In genomic region chr18:7485616-7486015, GRCh38 we compare ENCODE assay signal across 21 cellular contexts.
DNase-seq lines count a peak whose midpoint lies in the region; ATAC-seq, FAIRE-seq and TF ChIP-seq lines count a peak whose summit lies in the region.
"Had no signal": no experiment of that assay in that cellular context is flagged by ENCODE, and none has a peak within 500 bp of the region (broad histone marks: within the 10 kb centered on the region; RNA-seq: fewer than 3 reads in every experiment).

No MANE protein-coding gene starts in this region.

- 78% methylated on average over 4 of the region's 4 CpGs for WGBS in mesenchymal stem cell

- no peaks in the 10 kb centered on the region for H3K4me1 Mint-ChIP-seq in T-helper 17 cell
- H3K4me1 Mint-ChIP-seq: CD4-positive, CD25-positive, alpha-beta regulatory T cell; CD8-positive, alpha-beta memory T cell; H9 had no signal

- H3K27ac Mint-ChIP-seq in T-helper 17 cell, result no peak overlapping the region
- H3K27ac Mint-ChIP-seq: CD4-positive, CD25-positive, alpha-beta regulatory T cell; CD8-positive, alpha-beta memory T cell; H9 had no signal

- DNase-seq in Right ventricle myocardium inferior (ENCODE audit: missing footprints) (no peak), cardiac septum (ENCODE audit: low spot score) (no peak), left ventricle myocardium inferior (peak; percentile 17), urothelium cell line (ENCODE audit: low spot score) (no peak), inferior parietal cortex (ENCODE audit: extremely low spot score) (no peak), mesenchymal stem cell (no peak), T-helper 17 cell (no peak)
- DNase-seq: C1 segment of cervical spinal cord; CD4-positive, CD25-positive, alpha-beta regulatory T cell; CD8-positive, alpha-beta memory T cell; COR-L47; DMS 273 treated with DMSO at 0.1 percent for 48 hours; H9 had no signal

- no peaks in the 10 kb centered on the region for H3K9me3 ChIP-seq in left ventricle myocardium inferior (replicated peaks)
- H3K9me3 ChIP-seq in mesenchymal stem cell (ENCODE audit: control insufficient read depth, low read length), result no peaks in the 10 kb centered on the region
- no peaks in the 10 kb centered on the region for H3K9me3 ChIP-seq in T-helper 17 cell (ENCODE audit: control insufficient read depth, low read length, poor library complexity, severe bottlenecking)
- H3K9me3 ChIP-seq: A549 had no signal

- no peak overlapping the region for H3K4me2 ChIP-seq in mesenchymal stem cell (ENCODE audit: low read length, poor library complexity, severe bottlenecking)
- H3K4me2 ChIP-seq: A549 had no signal

- no peak for TF ChIP-seq CTCF in left ventricle myocardium inferior (IDR thresholded peaks at IDR 0.05; ENCODE audit: borderline replicate concordance)

- H3K79me1 ChIP-seq in mesenchymal stem cell (replicated peaks; ENCODE audit: low read length, poor library complexity, severe bottlenecking), result no peaks in the 10 kb centered on the region

- H2BK120ac ChIP-seq in mesenchymal stem cell (ENCODE audit: low read depth, low read length), result no peak overlapping the region

- H4K91ac ChIP-seq in mesenchymal stem cell (ENCODE audit: low read length), result no peak overlapping the region

- no peak overlapping the region for H3K4ac ChIP-seq in mesenchymal stem cell (ENCODE audit: low read depth in 1 of 2, low read length in 2 of 2)

- H2AFZ ChIP-seq in mesenchymal stem cell (ENCODE audit: low read depth, low read length), result no peak overlapping the region

- H3K27ac ChIP-seq in left ventricle myocardium inferior (replicated peaks) (peak overlapping the region; percentile 65), rectal smooth muscle tissue (ENCODE audit: low read depth, low read length) (peak overlapping the region; percentile 71), mesenchymal stem cell (ENCODE audit: low read length, poor library complexity, severe bottlenecking) (no peak overlapping the region)
- H3K27ac ChIP-seq: 22Rv1, A549 had no signal

- H3K23ac ChIP-seq in mesenchymal stem cell (ENCODE audit: low read length in 2 of 2), result no peak overlapping the region

- H3K27me3 ChIP-seq in left ventricle myocardium inferior (ENCODE audit: low read depth) (no peaks in the 10 kb centered on the region), rectal smooth muscle tissue (ENCODE audit: control insufficient read depth, insufficient read depth, low read length) (no peaks in the 10 kb centered on the region), mesenchymal stem cell (ENCODE audit: control insufficient read depth in 1 of 2, insufficient read depth in 1 of 2, low read length in 2 of 2) (peaks cover 0 to 14% of the 10 kb centered on the region in 2 experiments)

- H3K4me3 Mint-ChIP-seq in T-helper 17 cell, result no peak overlapping the region
- H3K4me3 Mint-ChIP-seq: CD4-positive, CD25-positive, alpha-beta regulatory T cell; CD8-positive, alpha-beta memory T cell; H9 had no signal

- H3K36me3 Mint-ChIP-seq in T-helper 17 cell (ENCODE audit: low read depth), result no peaks in the 10 kb centered on the region
- H3K36me3 Mint-ChIP-seq: CD4-positive, CD25-positive, alpha-beta regulatory T cell; CD8-positive, alpha-beta memory T cell had no signal

- ATAC-seq in Right ventricle myocardium inferior, result peak; percentile 84
- ATAC-seq in T-helper 17 cell, result no peak
- ATAC-seq: A549, HepG2 had no signal

- no peak overlapping the region for H3K18ac ChIP-seq in mesenchymal stem cell (ENCODE audit: low read depth in 1 of 2, low read length in 2 of 2)

- H3K4me1 ChIP-seq in left ventricle myocardium inferior (peaks cover 13% of the 10 kb centered on the region), rectal smooth muscle tissue (ENCODE audit: control insufficient read depth, insufficient read depth, low read length) (peaks cover 18% of the 10 kb centered on the region), mesenchymal stem cell (ENCODE audit: control insufficient read depth, insufficient read depth, low read depth, low read length) (no peaks in the 10 kb centered on the region)
- H3K4me1 ChIP-seq: A549 had no signal

- no peak overlapping the region for H2BK5ac ChIP-seq in mesenchymal stem cell (ENCODE audit: low read depth, low read length, poor library complexity, severe bottlenecking)

- H2BK15ac ChIP-seq in mesenchymal stem cell (ENCODE audit: low read depth, poor library complexity, severe bottlenecking), result no peak overlapping the region

- H3K4me3 ChIP-seq in left ventricle myocardium inferior (no peak overlapping the region), rectal smooth muscle tissue (ENCODE audit: low read length) (no peak overlapping the region), mesenchymal stem cell (ENCODE audit: insufficient read depth in 1 of 2, low read depth in 1 of 2, low read length in 2 of 2) (no peak overlapping the region)
- H3K4me3 ChIP-seq: A549 had no signal

- no peak overlapping the region for H2BK12ac ChIP-seq in mesenchymal stem cell (ENCODE audit: low read length in 2 of 2)

- H2AK5ac ChIP-seq in mesenchymal stem cell (ENCODE audit: low read length, severe bottlenecking), result no peak overlapping the region

- no peak overlapping the region for H3K14ac ChIP-seq in mesenchymal stem cell (ENCODE audit: low read length in 2 of 2)

- no peak overlapping the region for H4K8ac ChIP-seq in mesenchymal stem cell (ENCODE audit: low read length)

- no peak overlapping the region for H3K9ac ChIP-seq in rectal smooth muscle tissue (ENCODE audit: low read length)
- H3K9ac ChIP-seq in mesenchymal stem cell (ENCODE audit: low read length), result no peak overlapping the region

- peak; percentile 52 for FAIRE-seq in urothelium cell line (lab: Jason Lieb, UNC)
- FAIRE-seq: A549, G401.6, GM12891, GM19239, H1, HepG2 had no signal

- H3K36me3 ChIP-seq in left ventricle myocardium inferior, result no peaks in the 10 kb centered on the region
- no peaks in the 10 kb centered on the region for H3K36me3 ChIP-seq in rectal smooth muscle tissue (ENCODE audit: control insufficient read depth, insufficient read depth, low read length)
- no peaks in the 10 kb centered on the region for H3K36me3 ChIP-seq in mesenchymal stem cell (ENCODE audit: control insufficient read depth in 1 of 2, insufficient read depth in 2 of 2, low read depth in 1 of 2, low read length in 2 of 2)

- peaks cover 8% of the 10 kb centered on the region for H3K27me3 Mint-ChIP-seq in T-helper 17 cell
- H3K27me3 Mint-ChIP-seq: CD4-positive, CD25-positive, alpha-beta regulatory T cell had no signal

- intact Hi-C loops in Right ventricle myocardium inferior (cut with DNase I) (loop anchor here (1.0 to 2.0 kb wide), 2 partner anchors 21 to 82 kb away; partner anchors contain the start of gene PTPRM), cardiac septum (cut with DNase I) (no loop called here), left ventricle myocardium inferior (cut with micrococcal nuclease) (no loop called here)
